ENCODE assay signal across 15 cellular contexts in the genomic region with DNA sequence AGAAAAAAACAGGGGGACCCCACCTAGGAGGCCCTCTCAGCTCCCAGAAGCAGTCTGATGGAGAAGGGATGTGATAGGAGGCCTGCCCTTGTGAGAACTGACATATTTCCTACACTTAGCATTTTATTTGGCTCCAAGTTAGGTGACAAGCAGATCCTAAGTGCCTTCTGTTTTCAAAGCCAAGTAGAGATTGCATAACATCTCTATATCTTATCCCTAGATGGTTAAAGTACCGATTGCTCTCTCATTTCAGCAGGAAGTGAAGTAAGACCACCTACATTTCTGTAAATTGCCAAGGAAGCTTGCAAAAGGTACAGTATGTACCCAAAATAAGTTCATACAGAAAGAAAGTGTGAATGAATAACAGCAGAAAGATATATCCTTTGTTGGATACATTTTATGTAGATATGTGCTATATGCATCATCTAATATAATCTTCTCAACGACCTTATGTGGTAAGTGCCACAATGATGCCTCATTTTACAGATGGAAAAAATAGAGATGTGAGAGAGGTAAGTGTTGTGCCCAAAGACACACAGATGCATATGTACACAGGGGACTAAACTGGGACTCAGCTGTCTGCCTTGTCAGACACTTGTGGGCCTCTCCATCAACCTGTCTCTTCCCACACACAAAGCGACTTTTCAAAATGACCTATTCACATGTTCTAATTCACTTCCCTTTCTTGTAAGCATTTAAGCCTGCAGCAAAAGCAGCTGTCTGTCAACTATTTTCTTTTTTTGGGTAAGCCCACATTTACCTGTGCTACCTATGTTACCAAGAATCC. TPM values are rescaled to one million over a fixed set of nuclear protein-coding genes. Genes with fewer than 3 reads are reported as not detected.
DNase-seq lines count a peak whose midpoint lies in the region; ATAC-seq and TF ChIP-seq lines count a peak whose summit lies in the region.
"Had no signal": no experiment of that assay in that cellular context is flagged by ENCODE, and none has a peak within 500 bp of the region (broad histone marks: within the 10 kb centered on the region; RNA-seq: fewer than 3 reads in every experiment).

No MANE protein-coding gene starts in this region.

- H3K36me3 Mint-ChIP-seq in CD4-positive, CD25-positive, alpha-beta regulatory T cell: no peaks in the 10 kb centered on the region
- H3K36me3 Mint-ChIP-seq: CD14-positive monocyte had no signal

- H3K4me1 Mint-ChIP-seq in CD4-positive, CD25-positive, alpha-beta regulatory T cell: peaks cover 0 to 42% (median 22%) of the 10 kb centered on the region in 4 donors

- no peak for DNase-seq in CD4-positive, CD25-positive, alpha-beta regulatory T cell
- no peak for DNase-seq in effector memory CD4-positive, alpha-beta T cell
- no peak for DNase-seq in activated gamma-delta T cell (lab: John Stamatoyannopoulos, UW)
- DNase-seq in HUDEP-2 (lab: John Stamatoyannopoulos, UW; ENCODE audit: unreplicated experiment in 76 of 76): no peak
- DNase-seq in NCI-H1930 (lab: John Stamatoyannopoulos, UW): no peak
- DNase-seq: left colon, NCI-H524 treated with DMSO at 0.1 percent for 48 hours, SHP77, sigmoid colon had no signal

- no peaks in the 10 kb centered on the region for H3K27me3 ChIP-seq in CD4-positive, CD25-positive, alpha-beta regulatory T cell (ENCODE audit: control insufficient read depth, insufficient read depth, low read length)
- H3K27me3 ChIP-seq in OCI-LY3 (ENCODE audit: low read depth, low read length): no peaks in the 10 kb centered on the region
- no peaks in the 10 kb centered on the region for H3K27me3 ChIP-seq in effector memory CD4-positive, alpha-beta T cell (replicated peaks; ENCODE audit: control insufficient read depth, insufficient read depth, low read length, poor library complexity, severe bottlenecking)
- H3K27me3 ChIP-seq: cardiac muscle cell, sigmoid colon had no signal

- no peak overlapping the region for H3K9ac ChIP-seq in OCI-LY3 (ENCODE audit: low read length)

- no peak for TF ChIP-seq CTCF in OCI-LY3 (IDR thresholded peaks at IDR 0.05; ENCODE audit: low read depth, low read length)

- no peaks in the 10 kb centered on the region for H3K9me3 ChIP-seq in CD4-positive, CD25-positive, alpha-beta regulatory T cell (ENCODE audit: control insufficient read depth in 2 of 2, low read length in 2 of 2)
- no peaks in the 10 kb centered on the region for H3K9me3 ChIP-seq in OCI-LY3 (ENCODE audit: insufficient read depth, low read length)
- no peaks in the 10 kb centered on the region for H3K9me3 ChIP-seq in effector memory CD4-positive, alpha-beta T cell (ENCODE audit: control insufficient read depth, low read length)
- H3K9me3 ChIP-seq: sigmoid colon had no signal

- H2AFZ ChIP-seq in OCI-LY3 (ENCODE audit: low read depth, low read length): no peak overlapping the region

- peaks cover 36% of the 10 kb centered on the region for H3K4me1 ChIP-seq in CD4-positive, CD25-positive, alpha-beta regulatory T cell (ENCODE audit: control insufficient read depth, insufficient read depth, low read length, poor library complexity, severe bottlenecking)
- peaks cover 32% of the 10 kb centered on the region for H3K4me1 ChIP-seq in OCI-LY3 (ENCODE audit: low read length)
- H3K4me1 ChIP-seq in effector memory CD4-positive, alpha-beta T cell (ENCODE audit: control insufficient read depth, insufficient read depth, low read length, poor library complexity, severe bottlenecking): peaks cover 46% of the 10 kb centered on the region

- H3K9me3 Mint-ChIP-seq in CD4-positive, CD25-positive, alpha-beta regulatory T cell: peaks cover 0 to 1% (median 0%) of the 10 kb centered on the region in 7 donors
- H3K9me3 Mint-ChIP-seq: CD14-positive monocyte had no signal

- H3K4me3 ChIP-seq in CD4-positive, CD25-positive, alpha-beta regulatory T cell (ENCODE audit: low read depth, low read length): no peak overlapping the region
- 0 out of 2 replicates have a peak overlapping the region, but pooled peaks have one; percentile 2 for H3K4me3 ChIP-seq in OCI-LY3 (ENCODE audit: low read length)
- no peak overlapping the region for H3K4me3 ChIP-seq in effector memory CD4-positive, alpha-beta T cell (ENCODE audit: insufficient read depth, low read depth, low read length, poor library complexity, severe bottlenecking)
- H3K4me3 ChIP-seq: cardiac muscle cell, sigmoid colon had no signal

- H3K36me3 ChIP-seq in CD4-positive, CD25-positive, alpha-beta regulatory T cell (ENCODE audit: control insufficient read depth, insufficient read depth, low read length): no peaks in the 10 kb centered on the region
- no peaks in the 10 kb centered on the region for H3K36me3 ChIP-seq in OCI-LY3 (replicated peaks; ENCODE audit: low read depth, low read length)
- no peaks in the 10 kb centered on the region for H3K36me3 ChIP-seq in effector memory CD4-positive, alpha-beta T cell (ENCODE audit: control insufficient read depth, insufficient read depth, low read length)
- H3K36me3 ChIP-seq: cardiac muscle cell, sigmoid colon had no signal

- no peak overlapping the region for H3K4me3 Mint-ChIP-seq in CD4-positive, CD25-positive, alpha-beta regulatory T cell
- H3K4me3 Mint-ChIP-seq: CD14-positive monocyte had no signal

- peak overlapping the region; percentile 55 for H3K27ac ChIP-seq in CD4-positive, CD25-positive, alpha-beta regulatory T cell (ENCODE audit: insufficient read depth, low read length, poor library complexity, severe bottlenecking)
- peak overlapping the region; percentile 0; the same call in 1 of the 2 replicates for H3K27ac ChIP-seq in OCI-LY3 (ENCODE audit: low read length)
- peak overlapping the region; percentile 0 for H3K27ac ChIP-seq in effector memory CD4-positive, alpha-beta T cell (ENCODE audit: insufficient read depth, low read length, poor library complexity, severe bottlenecking)
- H3K27ac ChIP-seq: cardiac muscle cell, sigmoid colon, VCaP had no signal

- peaks cover 2% of the 10 kb centered on the region for H3K27me3 Mint-ChIP-seq in CD4-positive, CD25-positive, alpha-beta regulatory T cell

- TF ChIP-seq POLR2A in GM18505 (IDR thresholded peaks at IDR 0.05; ENCODE audit: borderline replicate concordance, extremely low read depth, insufficient read depth, insufficient read length): no peak

- H3K79me2 ChIP-seq in OCI-LY3 (ENCODE audit: low read length): no peaks in the 10 kb centered on the region

- H4K20me1 ChIP-seq in OCI-LY3 (ENCODE audit: insufficient read depth, low read length): no peaks in the 10 kb centered on the region

- peak overlapping the region in 1 of 3 donors; percentile 69 for H3K27ac Mint-ChIP-seq in CD4-positive, CD25-positive, alpha-beta regulatory T cell

- no peak for ATAC-seq in CD4-positive, CD25-positive, alpha-beta regulatory T cell (ENCODE audit: low read depth in 2 of 2)
- ATAC-seq in GM18505 (IDR thresholded peaks at IDR 0.05; ENCODE audit: unreplicated experiment): peak; percentile 13
- no peak for ATAC-seq in GM18907 (IDR thresholded peaks at IDR 0.05; ENCODE audit: unreplicated experiment)
- ATAC-seq: left colon had no signal

- H3K4me2 ChIP-seq in OCI-LY3 (ENCODE audit: low read length): peak overlapping the region; percentile 44

RNA-seq across cellular contexts. Expression of a gene that starts 38.9 kb away (rescaled TPM):
- total RNA-seq in CD4-positive, CD25-positive, alpha-beta regulatory T cell: not detected
- not detected for polyA plus RNA-seq in CD4-positive, CD25-positive, alpha-beta regulatory T cell
- total RNA-seq: cardiac muscle cell had no signal

Comparison
In these comparisons a context has a peak if more than half of its experiments do, and no peak if none do; other contexts are left out.
1. H3K27ac ChIP-seq: peak in every context shown above with its lines; median percentile 55 in CD4-positive, CD25-positive, alpha-beta regulatory T cell; 0 in OCI-LY3; 0 in effector memory CD4-positive, alpha-beta T cell.